Comparison of ENCODE assay signal across 1 cellular context in the genomic region with DNA sequence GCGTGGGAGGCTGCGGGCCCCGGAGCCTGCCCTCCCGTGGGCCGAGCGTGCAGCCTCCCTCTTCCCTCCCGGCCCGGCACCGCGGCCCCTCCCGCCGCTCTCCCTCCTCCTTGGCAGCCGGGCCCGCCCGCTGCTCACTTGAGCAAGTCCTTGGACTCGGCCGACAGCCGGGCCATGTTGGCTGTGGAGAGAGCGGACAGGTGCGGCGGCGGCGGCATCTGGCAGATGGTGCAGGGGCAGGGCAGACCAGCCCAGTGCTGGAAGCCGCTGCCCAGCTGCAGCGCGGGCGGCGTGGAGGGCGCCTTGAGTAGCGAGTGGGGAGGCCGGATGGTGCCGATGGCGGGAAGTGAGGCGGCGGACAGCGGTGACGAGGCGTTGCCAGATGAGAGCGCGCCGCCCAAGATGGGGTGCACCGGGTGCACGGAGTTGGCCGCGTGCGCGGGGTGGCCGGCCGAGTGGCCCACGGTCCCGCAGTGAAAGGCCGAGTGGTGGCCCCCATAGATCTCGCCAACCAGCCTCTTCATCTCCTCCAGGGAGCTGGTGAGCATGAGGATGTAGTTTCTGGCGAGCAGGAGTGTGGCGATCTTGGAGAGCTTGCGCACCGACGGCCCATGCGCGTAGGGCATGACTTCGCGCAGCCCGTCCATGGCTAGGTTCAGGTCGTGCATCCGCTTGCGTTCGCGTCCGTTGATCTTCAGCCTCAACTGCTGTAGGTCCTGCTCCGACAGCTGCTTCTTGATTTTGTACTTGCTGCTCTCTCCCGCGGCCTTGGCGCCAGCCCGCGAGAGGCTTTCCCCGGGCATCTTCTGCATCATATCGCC.
A peak's percentile ranks its signal among the peaks of the same experiment; 100 is the strongest.
TF ChIP-seq lines count a peak whose summit lies in the region.

No MANE protein-coding gene starts in this region.

TF ChIP-seq in WTC11, 78 proteins besides CTCF, POLR2A, EP300 and RAD21 (continued from another document):
- TF ChIP-seq, protein P1, sequence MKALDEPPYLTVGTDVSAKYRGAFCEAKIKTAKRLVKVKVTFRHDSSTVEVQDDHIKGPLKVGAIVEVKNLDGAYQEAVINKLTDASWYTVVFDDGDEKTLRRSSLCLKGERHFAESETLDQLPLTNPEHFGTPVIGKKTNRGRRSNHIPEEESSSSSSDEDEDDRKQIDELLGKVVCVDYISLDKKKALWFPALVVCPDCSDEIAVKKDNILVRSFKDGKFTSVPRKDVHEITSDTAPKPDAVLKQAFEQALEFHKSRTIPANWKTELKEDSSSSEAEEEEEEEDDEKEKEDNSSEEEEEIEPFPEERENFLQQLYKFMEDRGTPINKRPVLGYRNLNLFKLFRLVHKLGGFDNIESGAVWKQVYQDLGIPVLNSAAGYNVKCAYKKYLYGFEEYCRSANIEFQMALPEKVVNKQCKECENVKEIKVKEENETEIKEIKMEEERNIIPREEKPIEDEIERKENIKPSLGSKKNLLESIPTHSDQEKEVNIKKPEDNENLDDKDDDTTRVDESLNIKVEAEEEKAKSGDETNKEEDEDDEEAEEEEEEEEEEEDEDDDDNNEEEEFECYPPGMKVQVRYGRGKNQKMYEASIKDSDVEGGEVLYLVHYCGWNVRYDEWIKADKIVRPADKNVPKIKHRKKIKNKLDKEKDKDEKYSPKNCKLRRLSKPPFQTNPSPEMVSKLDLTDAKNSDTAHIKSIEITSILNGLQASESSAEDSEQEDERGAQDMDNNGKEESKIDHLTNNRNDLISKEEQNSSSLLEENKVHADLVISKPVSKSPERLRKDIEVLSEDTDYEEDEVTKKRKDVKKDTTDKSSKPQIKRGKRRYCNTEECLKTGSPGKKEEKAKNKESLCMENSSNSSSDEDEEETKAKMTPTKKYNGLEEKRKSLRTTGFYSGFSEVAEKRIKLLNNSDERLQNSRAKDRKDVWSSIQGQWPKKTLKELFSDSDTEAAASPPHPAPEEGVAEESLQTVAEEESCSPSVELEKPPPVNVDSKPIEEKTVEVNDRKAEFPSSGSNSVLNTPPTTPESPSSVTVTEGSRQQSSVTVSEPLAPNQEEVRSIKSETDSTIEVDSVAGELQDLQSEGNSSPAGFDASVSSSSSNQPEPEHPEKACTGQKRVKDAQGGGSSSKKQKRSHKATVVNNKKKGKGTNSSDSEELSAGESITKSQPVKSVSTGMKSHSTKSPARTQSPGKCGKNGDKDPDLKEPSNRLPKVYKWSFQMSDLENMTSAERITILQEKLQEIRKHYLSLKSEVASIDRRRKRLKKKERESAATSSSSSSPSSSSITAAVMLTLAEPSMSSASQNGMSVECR (CRISPR knock-in tag; IDR thresholded peaks at IDR 0.05; ENCODE audit: borderline replicate concordance): peak; percentile 78; the same call in 1 of the 2 replicates
- TF ChIP-seq RORB (CRISPR knock-in tag; IDR thresholded peaks at IDR 0.05) (no peak), KAT7 (CRISPR knock-in tag; IDR thresholded peaks at IDR 0.05; ENCODE audit: borderline replicate concordance) (no peak; the same call in 1 of the 2 replicates), GRHL2 (CRISPR knock-in tag; IDR thresholded peaks at IDR 0.05; ENCODE audit: insufficient replicate concordance, severe bottlenecking) (no peak), HMGA2 (CRISPR knock-in tag; IDR thresholded peaks at IDR 0.05) (no peak), MXD4 (CRISPR knock-in tag; IDR thresholded peaks at IDR 0.05; ENCODE audit: borderline replicate concordance) (no peak), FOXP1 (CRISPR knock-in tag; IDR thresholded peaks at IDR 0.05; ENCODE audit: borderline replicate concordance) (peak; percentile 43; the same call in 1 of the 2 replicates), USF1 (CRISPR knock-in tag; IDR thresholded peaks at IDR 0.05) (no peak; the same call in 1 of the 2 replicates), CBFB (CRISPR knock-in tag; IDR thresholded peaks at IDR 0.05; ENCODE audit: low read depth) (no peak), SOX15 (CRISPR knock-in tag; IDR thresholded peaks at IDR 0.05) (no peak), ZNF121 (CRISPR knock-in tag; IDR thresholded peaks at IDR 0.05) (no peak), JUN (CRISPR knock-in tag; IDR thresholded peaks at IDR 0.05) (peak; percentile 73), GABPB1 (CRISPR knock-in tag; IDR thresholded peaks at IDR 0.05) (no peak), EMX1 (CRISPR knock-in tag; IDR thresholded peaks at IDR 0.05) (no peak), HMGXB4 (CRISPR knock-in tag; IDR thresholded peaks at IDR 0.05) (0 out of 2 replicates have a peak, but pooled peaks have one; percentile 37), AFF4 (CRISPR knock-in tag; IDR thresholded peaks at IDR 0.05; ENCODE audit: borderline replicate concordance) (no peak), ZBTB21 (CRISPR knock-in tag; IDR thresholded peaks at IDR 0.05; ENCODE audit: borderline replicate concordance) (0 out of 2 replicates have a peak, but pooled peaks have one; percentile 61), ZNF219 (CRISPR knock-in tag; IDR thresholded peaks at IDR 0.05; ENCODE audit: borderline replicate concordance) (peak; percentile 74; the same call in 1 of the 2 replicates), FOXP4 (CRISPR knock-in tag; IDR thresholded peaks at IDR 0.05) (peak; percentile 80; the same call in 1 of the 2 replicates), IRF2 (CRISPR knock-in tag; IDR thresholded peaks at IDR 0.05; ENCODE audit: borderline replicate concordance, low read depth) (no peak), OVOL2 (CRISPR knock-in tag; IDR thresholded peaks at IDR 0.05; ENCODE audit: borderline replicate concordance) (no peak)
- TF ChIP-seq, protein P2, sequence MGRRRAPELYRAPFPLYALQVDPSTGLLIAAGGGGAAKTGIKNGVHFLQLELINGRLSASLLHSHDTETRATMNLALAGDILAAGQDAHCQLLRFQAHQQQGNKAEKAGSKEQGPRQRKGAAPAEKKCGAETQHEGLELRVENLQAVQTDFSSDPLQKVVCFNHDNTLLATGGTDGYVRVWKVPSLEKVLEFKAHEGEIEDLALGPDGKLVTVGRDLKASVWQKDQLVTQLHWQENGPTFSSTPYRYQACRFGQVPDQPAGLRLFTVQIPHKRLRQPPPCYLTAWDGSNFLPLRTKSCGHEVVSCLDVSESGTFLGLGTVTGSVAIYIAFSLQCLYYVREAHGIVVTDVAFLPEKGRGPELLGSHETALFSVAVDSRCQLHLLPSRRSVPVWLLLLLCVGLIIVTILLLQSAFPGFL (CRISPR knock-in tag; IDR thresholded peaks at IDR 0.05; ENCODE audit: borderline replicate concordance): no peak
- TF ChIP-seq, protein P3, sequence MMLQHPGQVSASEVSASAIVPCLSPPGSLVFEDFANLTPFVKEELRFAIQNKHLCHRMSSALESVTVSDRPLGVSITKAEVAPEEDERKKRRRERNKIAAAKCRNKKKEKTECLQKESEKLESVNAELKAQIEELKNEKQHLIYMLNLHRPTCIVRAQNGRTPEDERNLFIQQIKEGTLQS (CRISPR knock-in tag; conservative IDR thresholded peaks at IDR 0.05): no peak
- TF ChIP-seq, protein P4, sequence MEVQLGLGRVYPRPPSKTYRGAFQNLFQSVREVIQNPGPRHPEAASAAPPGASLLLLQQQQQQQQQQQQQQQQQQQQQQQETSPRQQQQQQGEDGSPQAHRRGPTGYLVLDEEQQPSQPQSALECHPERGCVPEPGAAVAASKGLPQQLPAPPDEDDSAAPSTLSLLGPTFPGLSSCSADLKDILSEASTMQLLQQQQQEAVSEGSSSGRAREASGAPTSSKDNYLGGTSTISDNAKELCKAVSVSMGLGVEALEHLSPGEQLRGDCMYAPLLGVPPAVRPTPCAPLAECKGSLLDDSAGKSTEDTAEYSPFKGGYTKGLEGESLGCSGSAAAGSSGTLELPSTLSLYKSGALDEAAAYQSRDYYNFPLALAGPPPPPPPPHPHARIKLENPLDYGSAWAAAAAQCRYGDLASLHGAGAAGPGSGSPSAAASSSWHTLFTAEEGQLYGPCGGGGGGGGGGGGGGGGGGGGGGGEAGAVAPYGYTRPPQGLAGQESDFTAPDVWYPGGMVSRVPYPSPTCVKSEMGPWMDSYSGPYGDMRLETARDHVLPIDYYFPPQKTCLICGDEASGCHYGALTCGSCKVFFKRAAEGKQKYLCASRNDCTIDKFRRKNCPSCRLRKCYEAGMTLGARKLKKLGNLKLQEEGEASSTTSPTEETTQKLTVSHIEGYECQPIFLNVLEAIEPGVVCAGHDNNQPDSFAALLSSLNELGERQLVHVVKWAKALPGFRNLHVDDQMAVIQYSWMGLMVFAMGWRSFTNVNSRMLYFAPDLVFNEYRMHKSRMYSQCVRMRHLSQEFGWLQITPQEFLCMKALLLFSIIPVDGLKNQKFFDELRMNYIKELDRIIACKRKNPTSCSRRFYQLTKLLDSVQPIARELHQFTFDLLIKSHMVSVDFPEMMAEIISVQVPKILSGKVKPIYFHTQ (CRISPR knock-in tag; IDR thresholded peaks at IDR 0.05): no peak
- TF ChIP-seq, protein P5, sequence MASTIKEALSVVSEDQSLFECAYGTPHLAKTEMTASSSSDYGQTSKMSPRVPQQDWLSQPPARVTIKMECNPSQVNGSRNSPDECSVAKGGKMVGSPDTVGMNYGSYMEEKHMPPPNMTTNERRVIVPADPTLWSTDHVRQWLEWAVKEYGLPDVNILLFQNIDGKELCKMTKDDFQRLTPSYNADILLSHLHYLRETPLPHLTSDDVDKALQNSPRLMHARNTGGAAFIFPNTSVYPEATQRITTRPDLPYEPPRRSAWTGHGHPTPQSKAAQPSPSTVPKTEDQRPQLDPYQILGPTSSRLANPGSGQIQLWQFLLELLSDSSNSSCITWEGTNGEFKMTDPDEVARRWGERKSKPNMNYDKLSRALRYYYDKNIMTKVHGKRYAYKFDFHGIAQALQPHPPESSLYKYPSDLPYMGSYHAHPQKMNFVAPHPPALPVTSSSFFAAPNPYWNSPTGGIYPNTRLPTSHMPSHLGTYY (CRISPR knock-in tag; IDR thresholded peaks at IDR 0.05): no peak
